ENCODE assay signal across 24 cellular contexts in genomic region chr6:10613077-10613476, GRCh38.
A peak's percentile ranks its signal among the peaks of the same experiment; 100 is the strongest.
DNase-seq lines count a peak whose midpoint lies in the region; ATAC-seq and TF ChIP-seq lines count a peak whose summit lies in the region.
"Had no signal": no experiment of that assay in that cellular context is flagged by ENCODE, and none has a peak within 500 bp of the region (broad histone marks: within the 10 kb centered on the region; RNA-seq: fewer than 3 reads in every experiment).

No MANE protein-coding gene starts in this region.

- no peak overlapping the region for H3K9ac ChIP-seq in muscle layer of colon (ENCODE audit: low read length)
- H3K9ac ChIP-seq: GM23248 had no signal

- H3K4me1 ChIP-seq in left ventricle myocardium inferior (peaks cover 49% of the 10 kb centered on the region), muscle layer of colon (ENCODE audit: insufficient read depth, low read length) (peaks cover 51% of the 10 kb centered on the region)

- no peaks in the 10 kb centered on the region for H3K36me3 ChIP-seq in left ventricle myocardium inferior
- no peaks in the 10 kb centered on the region for H3K36me3 ChIP-seq in muscle layer of colon (ENCODE audit: insufficient read depth, low read length)
- H3K36me3 ChIP-seq: cardiac muscle cell, heart left ventricle, tibial artery had no signal

- H3K27me3 ChIP-seq in left ventricle myocardium inferior (ENCODE audit: low read depth) (no peaks in the 10 kb centered on the region), muscle layer of colon (ENCODE audit: control insufficient read depth in 1 of 2, insufficient read depth in 2 of 2, low read length in 2 of 2) (no peaks in the 10 kb centered on the region)
- H3K27me3 ChIP-seq: cardiac muscle cell, heart left ventricle, tibial artery had no signal

- no peak for DNase-seq in left ventricle myocardium inferior
- no peak for DNase-seq in cardiac septum (ENCODE audit: low spot score)
- DNase-seq in fibroblast of gingiva (ENCODE audit: low read depth) = peak; percentile 65
- no peak for DNase-seq in NCI-H1105 (lab: John Stamatoyannopoulos, UW)
- no peak for DNase-seq in NCI-H446 (lab: John Stamatoyannopoulos, UW)
- DNase-seq in activated CD4-positive, CD25-positive, alpha-beta regulatory T cell (lab: John Stamatoyannopoulos, UW) = no peak
- DNase-seq: activated B cell treated with CpG ODN at 0.5 μM for 24 hours; activated CD8-positive, alpha-beta T cell treated with anti-CD3 and anti-CD28 coated beads, Interleukin-2, amount 10 ng/mL, durations not matched to agents 7 days and 5 days; activated T-cell treated with anti-CD3 and anti-CD28 coated beads, Interleukin-2, amount 50 U/mL, for 72 hours; CD4-positive, alpha-beta T cell; DMS79; GM23248; heart left ventricle; islet precursor cell; NCI-H1048; NCI-H524 treated with DMSO at 0.1 percent for 48 hours; Right ventricle myocardium superior; stimulated activated CD4-positive, alpha-beta T cell treated with anti-CD3 and anti-CD28 coated beads, Interleukin-15, amount 100 ng/mL, for 24 hours; tibial artery had no signal

- H3K9me3 ChIP-seq in left ventricle myocardium inferior (replicated peaks) = peaks cover 8% of the 10 kb centered on the region
- no peaks in the 10 kb centered on the region for H3K9me3 ChIP-seq in muscle layer of colon (ENCODE audit: low read length)

- TF ChIP-seq CTCF in left ventricle myocardium inferior (IDR thresholded peaks at IDR 0.05; ENCODE audit: borderline replicate concordance) = no peak

- no peak for ATAC-seq in HG02852 (IDR thresholded peaks at IDR 0.05; ENCODE audit: unreplicated experiment)
- ATAC-seq: activated CD8-positive, alpha-beta T cell treated with anti-CD3 and anti-CD28 coated beads, Interleukin-2, amount 10 ng/mL, durations not matched to agents 7 days and 5 days; activated T-cell treated with anti-CD3 and anti-CD28 coated beads, Interleukin-2, amount 50 U/mL, for 72 hours; esophagus mucosa; stimulated activated effector memory CD8-positive, alpha-beta T cell treated with anti-CD3 and anti-CD28 coated beads, Interleukin-12 subunit alpha, Interleukin-12 subunit beta, amount 100 ng/mL, for 72 hours had no signal

- intact Hi-C loops in left ventricle myocardium inferior (cut with micrococcal nuclease) = no loop called here
- intact Hi-C loops in cardiac septum (cut with DNase I) = loop anchor here (5.0 kb wide), 1 partner anchor 101 kb away; no protein-coding TSS in a partner anchor

- no peak overlapping the region for H3K4me3 ChIP-seq in left ventricle myocardium inferior
- H3K4me3 ChIP-seq in muscle layer of colon (ENCODE audit: low read depth in 1 of 2, low read length in 2 of 2) = no peak overlapping the region
- H3K4me3 ChIP-seq: cardiac muscle cell, GM23248, heart left ventricle, tibial artery had no signal

- peak overlapping the region; percentile 43 for H3K27ac ChIP-seq in left ventricle myocardium inferior (replicated peaks)
- H3K27ac ChIP-seq in muscle layer of colon (ENCODE audit: low read depth, low read length) = peak overlapping the region; percentile 27
- H3K27ac ChIP-seq: cardiac muscle cell, GM23248, tibial artery had no signal
